ENCODE assay signal across 1 cellular context in the genomic region with DNA sequence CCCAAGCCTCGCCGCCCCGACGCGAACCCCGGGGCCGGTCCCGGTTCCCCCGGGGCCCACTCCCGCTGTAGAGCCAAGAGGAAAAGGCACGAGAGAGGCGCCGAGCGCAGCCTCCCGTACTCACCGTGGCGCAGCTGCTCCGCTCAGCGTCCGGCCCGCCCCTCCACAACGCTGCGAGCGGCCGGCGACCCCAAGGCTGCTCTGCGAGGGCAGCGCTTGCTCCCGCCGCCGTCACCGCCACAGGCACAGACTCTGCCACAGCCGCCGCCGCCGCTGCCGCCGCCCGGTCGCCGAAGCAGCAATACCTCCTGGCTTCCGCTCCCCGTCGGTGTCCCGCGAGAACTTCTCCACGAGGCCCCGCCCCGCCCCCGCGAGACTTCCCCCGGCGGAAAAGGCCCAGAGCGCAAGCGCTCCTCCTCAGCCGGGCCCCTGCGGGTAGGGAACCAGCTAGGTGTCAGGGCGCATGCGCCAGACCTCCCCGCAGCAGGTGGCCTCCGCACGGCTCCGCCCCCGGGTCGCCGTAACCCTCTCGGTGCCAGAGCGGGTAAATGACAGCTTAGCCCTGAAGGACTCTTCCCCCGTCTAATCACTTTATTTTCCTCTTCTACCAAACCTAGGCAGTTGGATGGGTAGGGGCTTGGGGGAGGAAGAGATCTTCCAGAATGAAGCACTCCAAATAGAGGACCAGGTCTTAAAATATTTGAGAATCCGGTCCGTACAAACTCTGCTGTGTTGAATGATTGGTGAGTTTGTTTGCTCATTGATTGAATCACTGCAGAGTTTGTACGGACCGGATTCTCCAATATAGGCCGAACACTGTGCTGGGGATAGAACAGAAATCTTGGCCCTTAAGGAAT.
TF ChIP-seq lines count a peak whose summit lies in the region.

Gene GRB2, minus strand, starts transcription at position 314 of the 857 bp plus-strand sequence. CDS start 12,050 bp downstream, outside the sequence.

TF ChIP-seq in GM23338, 12 proteins besides CTCF, POLR2A, EP300 and RAD21 (continued from another document):
- TF ChIP-seq, protein P1, sequence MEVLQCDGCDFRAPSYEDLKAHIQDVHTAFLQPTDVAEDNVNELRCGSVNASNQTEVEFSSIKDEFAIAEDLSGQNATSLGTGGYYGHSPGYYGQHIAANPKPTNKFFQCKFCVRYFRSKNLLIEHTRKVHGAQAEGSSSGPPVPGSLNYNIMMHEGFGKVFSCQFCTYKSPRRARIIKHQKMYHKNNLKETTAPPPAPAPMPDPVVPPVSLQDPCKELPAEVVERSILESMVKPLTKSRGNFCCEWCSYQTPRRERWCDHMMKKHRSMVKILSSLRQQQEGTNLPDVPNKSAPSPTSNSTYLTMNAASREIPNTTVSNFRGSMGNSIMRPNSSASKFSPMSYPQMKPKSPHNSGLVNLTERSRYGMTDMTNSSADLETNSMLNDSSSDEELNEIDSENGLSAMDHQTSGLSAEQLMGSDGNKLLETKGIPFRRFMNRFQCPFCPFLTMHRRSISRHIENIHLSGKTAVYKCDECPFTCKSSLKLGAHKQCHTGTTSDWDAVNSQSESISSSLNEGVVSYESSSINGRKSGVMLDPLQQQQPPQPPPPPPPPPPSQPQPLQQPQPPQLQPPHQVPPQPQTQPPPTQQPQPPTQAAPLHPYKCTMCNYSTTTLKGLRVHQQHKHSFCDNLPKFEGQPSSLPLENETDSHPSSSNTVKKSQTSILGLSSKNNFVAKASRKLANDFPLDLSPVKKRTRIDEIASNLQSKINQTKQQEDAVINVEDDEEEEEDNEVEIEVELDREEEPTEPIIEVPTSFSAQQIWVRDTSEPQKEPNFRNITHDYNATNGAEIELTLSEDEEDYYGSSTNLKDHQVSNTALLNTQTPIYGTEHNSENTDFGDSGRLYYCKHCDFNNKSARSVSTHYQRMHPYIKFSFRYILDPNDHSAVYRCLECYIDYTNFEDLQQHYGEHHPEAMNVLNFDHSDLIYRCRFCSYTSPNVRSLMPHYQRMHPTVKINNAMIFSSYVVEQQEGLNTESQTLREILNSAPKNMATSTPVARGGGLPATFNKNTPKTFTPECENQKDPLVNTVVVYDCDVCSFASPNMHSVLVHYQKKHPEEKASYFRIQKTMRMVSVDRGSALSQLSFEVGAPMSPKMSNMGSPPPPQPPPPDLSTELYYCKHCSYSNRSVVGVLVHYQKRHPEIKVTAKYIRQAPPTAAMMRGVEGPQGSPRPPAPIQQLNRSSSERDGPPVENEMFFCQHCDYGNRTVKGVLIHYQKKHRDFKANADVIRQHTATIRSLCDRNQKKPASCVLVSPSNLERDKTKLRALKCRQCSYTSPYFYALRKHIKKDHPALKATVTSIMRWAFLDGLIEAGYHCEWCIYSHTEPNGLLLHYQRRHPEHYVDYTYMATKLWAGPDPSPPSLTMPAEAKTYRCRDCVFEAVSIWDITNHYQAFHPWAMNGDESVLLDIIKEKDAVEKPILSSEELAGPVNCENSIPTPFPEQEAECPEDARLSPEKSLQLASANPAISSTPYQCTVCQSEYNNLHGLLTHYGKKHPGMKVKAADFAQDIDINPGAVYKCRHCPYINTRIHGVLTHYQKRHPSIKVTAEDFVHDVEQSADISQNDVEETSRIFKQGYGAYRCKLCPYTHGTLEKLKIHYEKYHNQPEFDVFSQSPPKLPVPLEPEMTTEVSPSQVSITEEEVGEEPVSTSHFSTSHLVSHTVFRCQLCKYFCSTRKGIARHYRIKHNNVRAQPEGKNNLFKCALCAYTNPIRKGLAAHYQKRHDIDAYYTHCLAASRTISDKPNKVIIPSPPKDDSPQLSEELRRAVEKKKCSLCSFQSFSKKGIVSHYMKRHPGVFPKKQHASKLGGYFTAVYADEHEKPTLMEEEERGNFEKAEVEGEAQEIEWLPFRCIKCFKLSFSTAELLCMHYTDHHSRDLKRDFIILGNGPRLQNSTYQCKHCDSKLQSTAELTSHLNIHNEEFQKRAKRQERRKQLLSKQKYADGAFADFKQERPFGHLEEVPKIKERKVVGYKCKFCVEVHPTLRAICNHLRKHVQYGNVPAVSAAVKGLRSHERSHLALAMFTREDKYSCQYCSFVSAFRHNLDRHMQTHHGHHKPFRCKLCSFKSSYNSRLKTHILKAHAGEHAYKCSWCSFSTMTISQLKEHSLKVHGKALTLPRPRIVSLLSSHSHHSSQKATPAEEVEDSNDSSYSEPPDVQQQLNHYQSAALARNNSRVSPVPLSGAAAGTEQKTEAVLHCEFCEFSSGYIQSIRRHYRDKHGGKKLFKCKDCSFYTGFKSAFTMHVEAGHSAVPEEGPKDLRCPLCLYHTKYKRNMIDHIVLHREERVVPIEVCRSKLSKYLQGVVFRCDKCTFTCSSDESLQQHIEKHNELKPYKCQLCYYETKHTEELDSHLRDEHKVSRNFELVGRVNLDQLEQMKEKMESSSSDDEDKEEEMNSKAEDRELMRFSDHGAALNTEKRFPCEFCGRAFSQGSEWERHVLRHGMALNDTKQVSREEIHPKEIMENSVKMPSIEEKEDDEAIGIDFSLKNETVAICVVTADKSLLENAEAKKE (CRISPR knock-in tag; IDR thresholded peaks at IDR 0.05): no peak
- TF ChIP-seq ZNF331 (CRISPR knock-in tag; IDR thresholded peaks at IDR 0.05; ENCODE audit: low read depth): no peak
- TF ChIP-seq EZH2 (IDR thresholded peaks at IDR 0.05; ENCODE audit: low read depth, unreplicated experiment): no peak
- no peak for TF ChIP-seq NANOG (IDR thresholded peaks at IDR 0.05; ENCODE audit: borderline replicate concordance)
TF ChIP-seq in GM23338: peak in this region for 2.
